8 cellular contexts compared by ENCODE assay signal in the genomic region with DNA sequence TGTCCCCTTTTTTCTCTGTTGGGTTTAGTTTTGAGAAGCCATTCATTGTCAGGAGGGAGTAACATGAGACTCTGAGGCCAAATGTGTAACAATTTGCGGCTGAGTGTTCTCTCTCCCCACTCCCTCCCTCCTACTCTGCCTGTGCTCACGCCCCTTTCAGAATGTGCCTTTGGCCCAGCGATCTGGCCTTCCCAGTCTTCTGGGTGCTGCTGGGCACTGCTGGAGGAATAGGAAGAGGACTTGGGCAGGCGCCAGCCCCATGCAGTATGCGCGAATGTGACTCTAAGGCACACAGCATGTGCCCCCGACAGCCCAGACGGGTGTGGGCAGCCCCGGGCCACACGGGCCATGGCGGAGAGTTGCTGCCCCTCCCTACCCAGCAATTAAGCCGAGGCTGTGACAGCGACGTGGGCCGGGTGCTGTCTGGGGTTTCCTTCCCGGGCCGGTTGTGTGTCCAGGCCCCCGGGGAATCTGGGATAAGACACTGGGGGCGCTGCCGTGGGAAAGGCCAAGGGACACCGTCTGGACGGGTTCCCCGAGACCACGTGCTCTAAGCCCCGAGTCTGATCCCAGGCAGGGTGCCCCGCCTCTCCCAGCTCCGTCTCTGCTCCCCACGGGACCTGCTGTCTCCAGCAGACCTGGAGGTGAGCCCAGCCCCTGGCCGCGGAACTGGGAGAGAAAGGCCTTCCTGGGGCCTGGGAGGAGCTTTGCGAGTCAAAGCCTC.
DNase-seq lines count a peak whose midpoint lies in the region; ATAC-seq and TF ChIP-seq lines count a peak whose summit lies in the region.

No MANE protein-coding gene starts in this region.

- WGBS in testis, 2 donors: 28 to 29% methylated on average over 22 to 31 of the region's 31 CpGs

- ATAC-seq in HG03097 (IDR thresholded peaks at IDR 0.05; ENCODE audit: low FRiP score, unreplicated experiment): no peak

- no peaks in the 10 kb centered on the region for H3K36me3 ChIP-seq in KOPT-K1 (ENCODE audit: insufficient read depth, low read length)
- H3K36me3 ChIP-seq in testis (ENCODE audit: low read depth, missing control alignments): no peaks in the 10 kb centered on the region

- intact Hi-C loops in testis (cut with DNase I; ENCODE audit: low total_unique reads): no loop called here

- TF ChIP-seq CTCF in testis (IDR thresholded peaks at IDR 0.05): peak in 1 of 3 experiments; percentile 17

- peak overlapping the region; percentile 37 for H3K27ac ChIP-seq in KOPT-K1 (ENCODE audit: low read depth, low read length, poor library complexity, severe bottlenecking)
- peak overlapping the region; percentile 42 for H3K27ac ChIP-seq in caudate nucleus (ENCODE audit: low read depth, low read length)
- H3K27ac ChIP-seq in testis: peak overlapping the region; percentile 45 to 62

- H3K4me1 ChIP-seq in testis: peaks cover 6% of the 10 kb centered on the region

- no peaks in the 10 kb centered on the region for H3K27me3 ChIP-seq in testis

- H3K9me3 ChIP-seq in KOPT-K1 (ENCODE audit: insufficient read depth, low read length, poor library complexity, severe bottlenecking) (no peaks in the 10 kb centered on the region), testis (no peaks in the 10 kb centered on the region)

- TF ChIP-seq POLR2A in testis (IDR thresholded peaks at IDR 0.05): no peak

- DNase-seq in DMS 273 (lab: John Stamatoyannopoulos, UW; ENCODE audit: unreplicated experiment) (peak; percentile 87), caudate nucleus (lab: John Stamatoyannopoulos, UW) (peak in 47 of 61 donors; percentile 3 to 82 (median 25)), inferior parietal cortex (ENCODE audit: extremely low spot score) (peak; percentile 5), testis (peak; percentile 78), A172 (ENCODE audit: low spot score) (no peak)
- DNase-seq in activated CD8-positive, alpha-beta memory T cell treated with anti-CD3 and anti-CD28 coated beads, Interleukin-2, amount 50 U/mL, for 48 hours: no peak

- H3K4me3 ChIP-seq in testis: peak overlapping the region; percentile 33 to 34

Comparison
In these comparisons a context has a peak if more than half of its experiments do, and no peak if none do; other contexts are left out.
1. DNase-seq: peak in DMS 273 (single experiment), caudate nucleus (47 of 61), inferior parietal cortex (single experiment) and testis (single experiment); none in activated CD8-positive, alpha-beta memory T cell treated with anti-CD3 and anti-CD28 coated beads, Interleukin-2, amount 50 U/mL, for 48 hours (single experiment) and A172 (single experiment).
2. Peak in every context shown above with its lines, with median percentiles within 50 percentile points of each other: H3K27ac ChIP-seq.